ENCODE assay signal across 24 cellular contexts in the genomic region with DNA sequence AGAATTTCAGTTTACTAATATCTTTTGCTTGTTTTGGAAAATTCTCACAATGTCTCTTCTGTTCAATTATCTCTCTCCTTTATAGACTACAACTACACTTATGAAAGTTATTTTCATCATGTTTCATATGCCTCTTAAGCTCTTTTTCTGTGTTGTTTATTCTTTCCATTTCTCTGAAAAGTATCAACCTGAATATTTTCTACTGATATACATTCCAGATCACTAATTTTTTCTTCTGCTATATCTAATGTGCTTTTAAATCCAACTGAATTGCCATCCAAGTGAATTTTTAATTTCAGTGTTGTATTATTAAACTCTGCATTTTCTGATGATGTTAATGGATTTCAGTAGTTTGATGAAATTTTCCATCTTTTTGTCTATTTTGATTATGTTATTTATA.
DNase-seq lines count a peak whose midpoint lies in the region; ATAC-seq, FAIRE-seq and TF ChIP-seq lines count a peak whose summit lies in the region.
"Had no signal": no experiment of that assay in that cellular context is flagged by ENCODE, and none has a peak within 500 bp of the region (broad histone marks: within the 10 kb centered on the region; RNA-seq: fewer than 3 reads in every experiment).

No MANE protein-coding gene starts in this region.

- ATAC-seq in GM21619 (IDR thresholded peaks at IDR 0.05; ENCODE audit: unreplicated experiment): no peak
- no peak for ATAC-seq in GM19023 (IDR thresholded peaks at IDR 0.05; ENCODE audit: unreplicated experiment)
- ATAC-seq: GM12878 had no signal

- H3K9me3 Mint-ChIP-seq in T-helper 2 cell treated with Interferon-gamma antibody and Interleukin-4, amounts not matched to agents 5 μg/mL and 100 μg/mL, for 36 hours: no peaks in the 10 kb centered on the region
- H3K9me3 Mint-ChIP-seq in MCF 10A (ENCODE audit: unreplicated experiment): peaks cover 14% of the 10 kb centered on the region

- H3K36me3 Mint-ChIP-seq in T-helper 2 cell treated with Interferon-gamma antibody and Interleukin-4, amounts not matched to agents 5 μg/mL and 100 μg/mL, for 36 hours (ENCODE audit: low read depth): no peaks in the 10 kb centered on the region
- no peaks in the 10 kb centered on the region for H3K36me3 Mint-ChIP-seq in MCF 10A (ENCODE audit: insufficient read depth, unreplicated experiment)
- H3K36me3 Mint-ChIP-seq: CD14-positive monocyte; CD4-positive, alpha-beta memory T cell; CD4-positive, CD25-positive, alpha-beta regulatory T cell; CD8-positive, alpha-beta memory T cell had no signal

- no peak for TF ChIP-seq CTCF in D721Med (IDR thresholded peaks at IDR 0.05; ENCODE audit: insufficient read depth, missing control alignments)
- no peak for TF ChIP-seq CTCF in kidney (IDR thresholded peaks at IDR 0.05; ENCODE audit: borderline replicate concordance, extremely low read depth, insufficient read depth)
- TF ChIP-seq CTCF in MCF 10A (IDR thresholded peaks at IDR 0.05; ENCODE audit: unreplicated experiment): no peak

- H3K9ac ChIP-seq in kidney (ENCODE audit: low read length in 2 of 2): no peak overlapping the region
- H3K9ac ChIP-seq: BLaER1 had no signal

- H3K4me3 ChIP-seq in kidney (ENCODE audit: low read length in 2 of 2): no peak overlapping the region
- H3K4me3 ChIP-seq: BLaER1, GM12878 had no signal

- H3K9me3 ChIP-seq in kidney (ENCODE audit: control insufficient read depth in 1 of 2, low read length in 2 of 2): peaks cover 0 to 3% of the 10 kb centered on the region in 2 donors
- H3K9me3 ChIP-seq: BE2C had no signal

- no peak overlapping the region for H3K4me3 Mint-ChIP-seq in T-helper 2 cell treated with Interferon-gamma antibody and Interleukin-4, amounts not matched to agents 5 μg/mL and 100 μg/mL, for 36 hours
- H3K4me3 Mint-ChIP-seq in MCF 10A (ENCODE audit: unreplicated experiment): no peak overlapping the region
- H3K4me3 Mint-ChIP-seq: CD14-positive monocyte; CD4-positive, alpha-beta memory T cell; CD4-positive, CD25-positive, alpha-beta regulatory T cell; CD8-positive, alpha-beta memory T cell had no signal

- no peak overlapping the region for H3K27ac Mint-ChIP-seq in T-helper 2 cell treated with Interferon-gamma antibody and Interleukin-4, amounts not matched to agents 5 μg/mL and 100 μg/mL, for 36 hours
- no peak overlapping the region for H3K27ac Mint-ChIP-seq in MCF 10A (ENCODE audit: low read depth, unreplicated experiment)
- H3K27ac Mint-ChIP-seq: CD14-positive monocyte; CD4-positive, alpha-beta memory T cell; CD4-positive, CD25-positive, alpha-beta regulatory T cell; CD8-positive, alpha-beta memory T cell had no signal

- H3K4me1 ChIP-seq in kidney (ENCODE audit: control insufficient read depth in 1 of 2, insufficient read depth in 1 of 2, low read depth in 1 of 2, low read length in 2 of 2): no peaks in the 10 kb centered on the region
- H3K4me1 ChIP-seq: BE2C had no signal

- POLR2A ChIA-PET in MCF 10A (lab: Yijun Ruan, JAX): no interaction called here

- DNase-seq in D721Med (ENCODE audit: insufficient read length, low spot score) (no peak), kidney (no peak), MCF 10A (ENCODE audit: unreplicated experiment) (no peak)
- DNase-seq in T-helper 2 cell treated with Interferon-gamma antibody and Interleukin-4, amounts not matched to agents 5 μg/mL and 100 μg/mL, for 36 hours (ENCODE audit: low spot score): no peak
- DNase-seq: 8988T; ACHN; BE2C; C1 segment of cervical spinal cord; CD4-positive, alpha-beta memory T cell; CD4-positive, CD25-positive, alpha-beta regulatory T cell; CD8-positive, alpha-beta memory T cell; COR-L47; DMS79 treated with DMSO at 0.1 percent for 48 hours; GDM1 had no signal

- no peaks in the 10 kb centered on the region for H3K4me1 Mint-ChIP-seq in T-helper 2 cell treated with Interferon-gamma antibody and Interleukin-4, amounts not matched to agents 5 μg/mL and 100 μg/mL, for 36 hours (ENCODE audit: low read depth)
- no peaks in the 10 kb centered on the region for H3K4me1 Mint-ChIP-seq in MCF 10A (ENCODE audit: insufficient read depth, unreplicated experiment)
- H3K4me1 Mint-ChIP-seq: CD14-positive monocyte; CD4-positive, alpha-beta memory T cell; CD4-positive, CD25-positive, alpha-beta regulatory T cell; CD8-positive, alpha-beta memory T cell had no signal

- intact Hi-C loops in kidney (cut with DNase I): no loop called here
- intact Hi-C loops in MCF 10A (cut with micrococcal nuclease): no loop called here

- BruUV-seq in MCF 10A (replicated peaks; lab: Mats Ljungman, UMichigan): no TSS peak

- no peak overlapping the region for H3K27ac ChIP-seq in kidney (ENCODE audit: low read depth in 2 of 2, low read length in 2 of 2)
- H3K27ac ChIP-seq: BLaER1 had no signal

- H3K27me3 Mint-ChIP-seq in T-helper 2 cell treated with Interferon-gamma antibody and Interleukin-4, amounts not matched to agents 5 μg/mL and 100 μg/mL, for 36 hours (ENCODE audit: low read depth): peaks cover 2% of the 10 kb centered on the region
- H3K27me3 Mint-ChIP-seq in MCF 10A (ENCODE audit: insufficient read depth, unreplicated experiment): no peaks in the 10 kb centered on the region
- H3K27me3 Mint-ChIP-seq: CD4-positive, CD25-positive, alpha-beta regulatory T cell had no signal

- no peaks in the 10 kb centered on the region for H3K36me3 ChIP-seq in kidney (ENCODE audit: control insufficient read depth in 1 of 2, insufficient read depth in 2 of 2, low read length in 2 of 2)
- H3K36me3 ChIP-seq: BE2C, BLaER1 had no signal

- peak; percentile 21 for FAIRE-seq in D721Med (lab: Jason Lieb, UNC)
- peak; percentile 3 for FAIRE-seq in G401.6 (lab: Jason Lieb, UNC)
- FAIRE-seq in TTC549 (lab: Jason Lieb, UNC): peak; percentile 70
- FAIRE-seq in kidney (lab: Jason Lieb, UNC): peak; percentile 32
- FAIRE-seq: A204.1, GM12878, GM12892, GM18507 had no signal

- CTCF ChIA-PET in MCF 10A (lab: Yijun Ruan, JAX): interaction anchor here (1.2 kb wide), 1 partner anchor 35 kb away, joined by 3 read pairs; no protein-coding TSS in a partner anchor
